ENCODE assay signal across 1 cellular context in the genomic region with DNA sequence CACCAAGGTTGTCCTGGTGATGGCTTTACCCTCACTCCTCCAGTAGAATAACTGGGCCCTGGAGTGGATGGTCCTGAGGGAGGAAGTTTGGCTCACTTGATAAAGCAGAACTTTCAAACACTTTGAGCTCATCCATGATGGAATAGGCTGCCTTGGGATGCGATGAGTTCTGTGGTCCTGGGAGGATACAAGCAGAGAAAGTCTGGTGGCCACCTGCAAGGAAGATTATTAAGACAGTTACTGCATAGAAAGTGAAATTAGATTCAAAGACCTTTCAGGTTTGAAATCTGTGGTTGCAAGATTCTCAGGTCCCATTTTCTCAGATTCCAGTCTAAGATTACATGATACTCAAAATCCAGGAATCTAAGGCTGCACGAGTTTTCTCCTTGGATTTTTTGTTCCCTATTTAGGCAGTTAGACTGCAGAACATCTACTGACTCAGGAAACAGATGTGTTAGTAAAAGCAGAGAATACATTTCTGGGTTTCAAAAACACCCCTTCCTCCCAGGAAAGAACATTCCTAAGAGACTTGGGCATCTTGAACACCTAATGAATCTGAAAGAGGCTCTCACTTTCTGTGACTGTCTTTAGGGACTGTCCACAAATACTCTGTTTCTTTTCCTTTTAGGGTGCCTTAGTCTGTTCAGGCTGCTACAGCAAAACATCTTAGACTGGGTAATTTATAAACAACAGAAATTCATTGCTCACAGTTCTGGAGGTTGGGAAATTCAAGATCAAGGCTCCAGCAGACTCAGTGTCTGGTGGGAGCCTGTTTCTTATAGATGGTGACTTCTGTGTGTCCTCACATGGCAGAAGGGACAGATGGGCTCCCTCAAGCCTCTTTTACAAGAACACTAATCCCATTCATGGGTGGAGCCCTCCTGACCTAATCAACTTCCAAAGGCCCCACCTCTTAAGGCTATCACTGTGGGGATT.
A peak's percentile ranks its signal among the peaks of the same experiment; 100 is the strongest.
TF ChIP-seq lines count a peak whose summit lies in the region.

No MANE protein-coding gene starts in this region.

TF ChIP-seq in IMR-90, 13 proteins besides CTCF, POLR2A, EP300 and RAD21 (continued from another document):
- TF ChIP-seq RFX5 (IDR thresholded peaks at IDR 0.05; ENCODE audit: low read depth, low read length) (no peak), BHLHE40 (IDR thresholded peaks at IDR 0.05; ENCODE audit: low read depth, low read length) (no peak), MAFK (IDR thresholded peaks at IDR 0.05; ENCODE audit: low read depth, low read length) (no peak), MXI1 (IDR thresholded peaks at IDR 0.05; ENCODE audit: borderline replicate concordance, low read depth, low read length) (no peak), MAZ (IDR thresholded peaks at IDR 0.05; ENCODE audit: borderline replicate concordance, low read depth, low read length) (no peak), SMC3 (IDR thresholded peaks at IDR 0.05; ENCODE audit: low read depth, low read length) (no peak), RCOR1 (IDR thresholded peaks at IDR 0.05; ENCODE audit: insufficient replicate concordance, low read length) (no peak), CEBPB (IDR thresholded peaks at IDR 0.05; ENCODE audit: low read depth, low read length) (peak; percentile 50; the same call in 1 of the 2 replicates)
- TF ChIP-seq, protein P1, sequence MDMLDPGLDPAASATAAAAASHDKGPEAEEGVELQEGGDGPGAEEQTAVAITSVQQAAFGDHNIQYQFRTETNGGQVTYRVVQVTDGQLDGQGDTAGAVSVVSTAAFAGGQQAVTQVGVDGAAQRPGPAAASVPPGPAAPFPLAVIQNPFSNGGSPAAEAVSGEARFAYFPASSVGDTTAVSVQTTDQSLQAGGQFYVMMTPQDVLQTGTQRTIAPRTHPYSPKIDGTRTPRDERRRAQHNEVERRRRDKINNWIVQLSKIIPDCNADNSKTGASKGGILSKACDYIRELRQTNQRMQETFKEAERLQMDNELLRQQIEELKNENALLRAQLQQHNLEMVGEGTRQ (IDR thresholded peaks at IDR 0.05; ENCODE audit: low read depth, low read length), result no peak
TF ChIP-seq in IMR-90: peak in this region for 2.
